ENCODE assay signal across 7 cellular contexts in genomic region chr4:115090483-115091075, GRCh38. TPM values are rescaled to one million over a fixed set of nuclear protein-coding genes. Genes with fewer than 3 reads are reported as not detected.
DNase-seq lines count a peak whose midpoint lies in the region; ATAC-seq and TF ChIP-seq lines count a peak whose summit lies in the region.

No MANE protein-coding gene starts in this region.

- no peaks in the 10 kb centered on the region for H3K36me3 ChIP-seq in GM23338 (ENCODE audit: insufficient read depth)
- no peaks in the 10 kb centered on the region for H3K36me3 ChIP-seq in liver (ENCODE audit: control insufficient read depth in 4 of 4, insufficient read depth in 3 of 4, low read depth in 1 of 4, low read length in 3 of 4)

- H3K27ac Mint-ChIP-seq in GM23338, result no peak overlapping the region
- no peak overlapping the region for H3K27ac Mint-ChIP-seq in WTC11

- no peak overlapping the region for H3K4me3 ChIP-seq in GM12864 (ENCODE audit: low read depth, low read length)
- no peak overlapping the region for H3K4me3 ChIP-seq in GM23338
- no peak overlapping the region for H3K4me3 ChIP-seq in liver (ENCODE audit: low read depth in 1 of 3, low read length in 3 of 3)

- H3K4me2 ChIP-seq in GM23338, result no peak overlapping the region

- H3K4me3 Mint-ChIP-seq in GM23338, result no peak overlapping the region
- no peak overlapping the region for H3K4me3 Mint-ChIP-seq in WTC11

- whole genome bisulfite sequencing in liver, result 6% methylated on average over 4 of the region's 4 CpGs

- H3K9me3 Mint-ChIP-seq in GM23338 (peaks cover 1% of the 10 kb centered on the region), WTC11 (peaks cover 3% of the 10 kb centered on the region)

- peak; percentile 37 for TF ChIP-seq CTCF in GM12864 (IDR thresholded peaks at IDR 0.05; ENCODE audit: low read depth, low read length, missing control alignments)
- peak; percentile 56 to 84 for TF ChIP-seq CTCF in GM23338 (conservative IDR thresholded peaks at IDR 0.05; ENCODE audit: low read depth in 2 of 2)
- TF ChIP-seq CTCF in WTC11 (IDR thresholded peaks at IDR 0.05), result no peak
- peak; percentile 49 for TF ChIP-seq CTCF in liver (IDR thresholded peaks at IDR 0.05; ENCODE audit: low read depth, low read length, missing input control)

- H3K4me1 ChIP-seq in GM23338 (ENCODE audit: insufficient read depth) (no peaks in the 10 kb centered on the region), liver (ENCODE audit: control insufficient read depth in 4 of 4, insufficient read depth in 4 of 4, low read length in 3 of 4) (no peaks in the 10 kb centered on the region)

- no peak overlapping the region for H3K9ac ChIP-seq in liver (ENCODE audit: low read depth in 1 of 2, low read length in 2 of 2)

- CTCF ChIA-PET in WTC11 (lab: Charles Lee), result no interaction called here

- H3K9me2 ChIP-seq in GM23338 (ENCODE audit: insufficient read depth), result no peaks in the 10 kb centered on the region

- no peak overlapping the region for H2AFZ ChIP-seq in GM23338

- H3K4me1 Mint-ChIP-seq in GM23338 (no peaks in the 10 kb centered on the region), WTC11 (no peaks in the 10 kb centered on the region)

- no peaks in the 10 kb centered on the region for H3K27me3 Mint-ChIP-seq in GM23338 (ENCODE audit: insufficient read depth, low read depth, poor library complexity)
- H3K27me3 Mint-ChIP-seq in WTC11 (ENCODE audit: low read depth), result no peaks in the 10 kb centered on the region

- no peaks in the 10 kb centered on the region for H3F3A ChIP-seq in GM23338 (replicated peaks; ENCODE audit: low read depth)

- POLR2A ChIA-PET in WTC11 (lab: Charles Lee), result no interaction called here

- H3K27me3 ChIP-seq in GM23338 (ENCODE audit: insufficient read depth), result no peaks in the 10 kb centered on the region
- no peaks in the 10 kb centered on the region for H3K27me3 ChIP-seq in liver (ENCODE audit: control insufficient read depth in 4 of 4, insufficient read depth in 4 of 4, low read length in 3 of 4)

- no peaks in the 10 kb centered on the region for H3K79me2 ChIP-seq in GM23338 (replicated peaks; ENCODE audit: insufficient read depth)

- peaks cover 2% of the 10 kb centered on the region; the same call in 1 of the 3 replicates for H3K36me3 Mint-ChIP-seq in GM23338 (ENCODE audit: low read depth)
- peaks cover 2% of the 10 kb centered on the region; the same call in 1 of the 2 replicates for H3K36me3 Mint-ChIP-seq in WTC11

- H3K27ac ChIP-seq in GM23338 (ENCODE audit: low read depth) (no peak overlapping the region), liver (ENCODE audit: low read depth in 1 of 2, low read length in 2 of 2) (no peak overlapping the region)

- ATAC-seq in GM23338 (peak; percentile 73), WTC11 (peak; percentile 69), HG03280 (IDR thresholded peaks at IDR 0.05; ENCODE audit: unreplicated experiment) (no peak)

- DNase-seq in GM12864 (ENCODE audit: low read depth) (no peak), GM23338 (ENCODE audit: low spot score) (peak; percentile 82), NCI-H1092 (lab: John Stamatoyannopoulos, UW) (peak; percentile 48), WTC11 (ENCODE audit: low spot score) (no peak)
- no peak for DNase-seq in activated T-cell treated with anti-CD3 and anti-CD28 coated beads, Interleukin-2, amount 50 U/mL, for 1 hour

- no peaks in the 10 kb centered on the region for H4K20me1 ChIP-seq in GM23338 (replicated peaks; ENCODE audit: insufficient read depth)

- TF ChIP-seq RAD21 in liver (IDR thresholded peaks at IDR 0.05), result peak; percentile 81 to 82

- no peaks in the 10 kb centered on the region for H3K9me3 ChIP-seq in liver (ENCODE audit: control insufficient read depth in 4 of 4, low read length in 3 of 4)

TF ChIP-seq in GM23338, 12 proteins besides CTCF, POLR2A, EP300 and RAD21 (continues in another document):
- TF ChIP-seq ZNF331 (CRISPR knock-in tag; IDR thresholded peaks at IDR 0.05; ENCODE audit: low read depth) (no peak), JUNB (IDR thresholded peaks at IDR 0.05; ENCODE audit: unreplicated experiment) (no peak), REST (IDR thresholded peaks at IDR 0.05; ENCODE audit: unreplicated experiment) (no peak)

TF ChIP-seq in WTC11, 78 proteins besides CTCF, POLR2A, EP300 and RAD21 (continues in another document):
- TF ChIP-seq FOXP1 (CRISPR knock-in tag; IDR thresholded peaks at IDR 0.05; ENCODE audit: borderline replicate concordance) (no peak), ZBTB21 (CRISPR knock-in tag; IDR thresholded peaks at IDR 0.05; ENCODE audit: borderline replicate concordance) (no peak), PRDM15 (CRISPR knock-in tag; IDR thresholded peaks at IDR 0.05) (no peak)

TF ChIP-seq in liver, 16 proteins besides CTCF, POLR2A, EP300 and RAD21:
- no peak for TF ChIP-seq REST (IDR thresholded peaks at IDR 0.05)
- no peak for TF ChIP-seq JUND (IDR thresholded peaks at IDR 0.05)
- TF ChIP-seq HNF4G (IDR thresholded peaks at IDR 0.05), result no peak
- TF ChIP-seq ZBTB33 (IDR thresholded peaks at IDR 0.05), result no peak
- TF ChIP-seq SP1 (IDR thresholded peaks at IDR 0.05), result no peak
- no peak for TF ChIP-seq TAF1 (conservative IDR thresholded peaks at IDR 0.05)
- TF ChIP-seq GABPA (IDR thresholded peaks at IDR 0.05 in 1 of 2, conservative IDR thresholded peaks at IDR 0.05 in 1 of 2), result no peak
TF ChIP-seq in liver: peak in this region for 0.

RNA-seq across cellular contexts. Expression of gene NDST4, which starts 22.8 kb away (rescaled TPM):
- total RNA-seq in GM23338 (2014; rRNA removed; shearing (Covaris generic)), result not detected in 2 replicates
- not detected in 2 replicates for polyA plus RNA-seq in GM23338 (2016; fragmentation: Nextera tagmentation; extraction: Ambion mirVana)
- total RNA-seq in WTC11 (2021), result not detected in 3 replicates
- total RNA-seq in liver, result not detected
- not detected for polyA plus RNA-seq in liver

Comparison
In these comparisons a context has a peak if more than half of its experiments do, and no peak if none do; other contexts are left out.
1. DNase-seq: peak in GM23338 (single experiment) and NCI-H1092 (single experiment); none in GM12864 (single experiment), WTC11 (single experiment) and activated T-cell treated with anti-CD3 and anti-CD28 coated beads, Interleukin-2, amount 50 U/mL, for 1 hour (single experiment).